Comparison of ENCODE assay signal across 25 cellular contexts in the genomic region with DNA sequence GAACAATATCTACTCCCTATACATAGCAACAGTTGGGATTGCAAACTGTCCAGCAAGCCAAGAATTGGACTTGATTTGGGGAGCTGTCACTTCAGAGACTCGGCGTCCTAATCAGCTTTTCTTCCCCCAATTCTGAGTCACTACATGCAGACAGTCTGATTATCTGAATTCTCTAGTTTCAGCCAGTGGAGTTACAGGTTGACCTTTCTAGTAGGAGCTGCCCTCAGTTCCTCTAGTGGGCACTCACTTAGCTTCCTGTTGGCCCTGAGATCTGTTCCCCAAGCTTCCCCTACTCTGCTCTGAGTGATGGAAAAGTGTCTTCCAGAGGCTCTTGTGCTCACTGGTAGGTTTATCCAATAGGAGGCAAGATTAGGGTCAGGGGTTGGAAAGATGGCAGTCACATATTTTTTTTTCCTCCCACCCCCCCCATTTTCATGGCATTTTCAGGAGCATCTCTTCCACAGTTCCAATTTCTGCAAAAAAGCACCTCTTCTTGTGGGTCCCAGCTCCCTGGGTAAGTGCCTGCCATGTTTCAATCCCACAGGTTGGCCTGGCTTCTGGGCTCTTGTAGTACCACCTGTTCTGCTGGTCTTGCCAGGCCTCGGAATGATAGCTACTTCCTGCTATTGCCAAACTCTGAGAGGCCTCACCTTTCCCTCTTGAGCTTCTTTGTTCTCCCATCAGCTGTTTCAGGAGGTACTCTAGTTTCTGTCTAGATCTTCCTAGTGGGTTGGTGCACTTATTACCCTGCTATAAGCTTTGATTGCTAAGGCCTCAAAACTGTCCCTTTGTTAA.
DNase-seq lines count a peak whose midpoint lies in the region; ATAC-seq and TF ChIP-seq lines count a peak whose summit lies in the region.
"Had no signal": no experiment of that assay in that cellular context is flagged by ENCODE, and none has a peak within 500 bp of the region (broad histone marks: within the 10 kb centered on the region; RNA-seq: fewer than 3 reads in every experiment).

No MANE protein-coding gene starts in this region.

- H3K27me3 ChIP-seq in lower lobe of right lung (ENCODE audit: low read depth) (no peaks in the 10 kb centered on the region), SK-N-SH (ENCODE audit: insufficient read depth) (no peaks in the 10 kb centered on the region), WERI-Rb-1 (ENCODE audit: insufficient read depth, low read depth, severe bottlenecking) (no peaks in the 10 kb centered on the region)
- H3K27me3 ChIP-seq: BLaER1, Peyer's patch, SJCRH30 had no signal

- no peaks in the 10 kb centered on the region for H3K9me2 ChIP-seq in SK-N-SH

- no peaks in the 10 kb centered on the region for H4K20me1 ChIP-seq in SK-N-SH (ENCODE audit: insufficient read depth)
- H4K20me1 ChIP-seq: BLaER1 had no signal

- 49% methylated on average over 3 of the region's 3 CpGs for WGBS in SK-N-SH (ENCODE audit: low lambda C conversion rate)

- H3K9me3 ChIP-seq in lower lobe of right lung, result no peaks in the 10 kb centered on the region
- peaks cover 5% of the 10 kb centered on the region; the same call in 1 of the 2 replicates for H3K9me3 ChIP-seq in SK-N-SH
- H3K9me3 ChIP-seq in WERI-Rb-1 (ENCODE audit: severe bottlenecking), result no peaks in the 10 kb centered on the region
- H3K9me3 ChIP-seq: BLaER1, Peyer's patch, SJCRH30 had no signal

- POLR2A ChIA-PET in SK-N-SH (lab: Yijun Ruan, JAX), result no interaction called here

- H3K79me2 ChIP-seq in SK-N-SH (ENCODE audit: insufficient read depth), result no peaks in the 10 kb centered on the region

- DNase-seq in DMS53 (lab: John Stamatoyannopoulos, UW) (peak; percentile 59), DMS53 treated with DMSO at 0.1 percent for 48 hours (lab: John Stamatoyannopoulos, UW; ENCODE audit: unreplicated experiment) (no peak), epithelial cell of esophagus (ENCODE audit: low read depth) (peak; percentile 68), lower lobe of right lung (no peak), SK-N-SH (no peak), NCI-H146 (lab: John Stamatoyannopoulos, UW) (no peak), WERI-Rb-1 (no peak), NCI-H1417 treated with DMSO at 0.1 percent for 48 hours (lab: John Stamatoyannopoulos, UW) (no peak)
- DNase-seq: ACHN; CD4-positive, alpha-beta T cell; COR-L47; DND-41; H7; Kasumi-1; MM.1S; NCI-H1048; NCI-H1436; NCI-H1930; NCI-H226; NCI-H510A treated with DMSO at 0.1 percent for 48 hours; NCI-H82; Peyer's patch; SJCRH30 had no signal

- H3K4me1 ChIP-seq in lower lobe of right lung (no peaks in the 10 kb centered on the region), SK-N-SH (ENCODE audit: control insufficient read depth in 1 of 2, insufficient read depth in 2 of 2, low read depth in 1 of 2, low read length in 1 of 2) (no peaks in the 10 kb centered on the region)
- H3K4me1 ChIP-seq: BLaER1, Peyer's patch, SJCRH30 had no signal

- no peak overlapping the region for H3K27ac ChIP-seq in lower lobe of right lung
- no peak overlapping the region for H3K27ac ChIP-seq in SK-N-SH (ENCODE audit: low read depth in 2 of 2, low read length in 1 of 2)
- H3K27ac ChIP-seq in WERI-Rb-1, result no peak overlapping the region
- H3K27ac ChIP-seq: 22Rv1, BLaER1, Peyer's patch, SJCRH30 had no signal

- H3K4me3 ChIP-seq in epithelial cell of esophagus (ENCODE audit: low read length), result no peak overlapping the region
- no peak overlapping the region for H3K4me3 ChIP-seq in lower lobe of right lung
- H3K4me3 ChIP-seq in SK-N-SH (ENCODE audit: low read depth in 2 of 2, low read length in 1 of 2), result no peak overlapping the region
- H3K4me3 ChIP-seq in WERI-Rb-1 (ENCODE audit: low read depth, low read length), result no peak overlapping the region
- H3K4me3 ChIP-seq: BLaER1, Peyer's patch, SJCRH30 had no signal

- no peak overlapping the region for H2AFZ ChIP-seq in SK-N-SH (ENCODE audit: low read depth)

- TF ChIP-seq RAD21 in SK-N-SH (IDR thresholded peaks at IDR 0.05; ENCODE audit: low read length), result no peak

- H3K36me3 ChIP-seq in lower lobe of right lung, result no peaks in the 10 kb centered on the region
- no peaks in the 10 kb centered on the region for H3K36me3 ChIP-seq in SK-N-SH (replicated peaks in 1 of 2; ENCODE audit: control insufficient read depth in 1 of 2, insufficient read depth in 2 of 2, low read length in 1 of 2)
- no peaks in the 10 kb centered on the region for H3K36me3 ChIP-seq in WERI-Rb-1
- H3K36me3 ChIP-seq: BLaER1, Peyer's patch, SJCRH30 had no signal

- intact Hi-C loops in lower lobe of right lung (cut with DNase I), result no loop called here

- TF ChIP-seq CTCF in epithelial cell of esophagus (IDR thresholded peaks at IDR 0.05; ENCODE audit: insufficient read depth, low read depth, low read length, missing control alignments) (no peak), lower lobe of right lung (IDR thresholded peaks at IDR 0.05) (no peak), SK-N-SH (IDR thresholded peaks at IDR 0.05) (no peak), WERI-Rb-1 (IDR thresholded peaks at IDR 0.05; ENCODE audit: low read depth, low read length) (no peak)

- no peak for TF ChIP-seq EP300 in SK-N-SH (IDR thresholded peaks at IDR 0.05; ENCODE audit: borderline replicate concordance in 1 of 2, low read depth in 1 of 2, low read length in 1 of 2)

- H3K4me2 ChIP-seq in SK-N-SH, result no peak overlapping the region
- H3K4me2 ChIP-seq: BLaER1 had no signal

- no peaks in the 10 kb centered on the region for H3F3A ChIP-seq in SK-N-SH (replicated peaks; ENCODE audit: insufficient read depth)

- peak; percentile 28 to 70 for ATAC-seq in lower lobe of right lung

- CTCF ChIA-PET in SK-N-SH (lab: Yijun Ruan, JAX), result no interaction called here

- no peak overlapping the region for H3K9ac ChIP-seq in SK-N-SH
- H3K9ac ChIP-seq: BLaER1 had no signal

TF ChIP-seq in SK-N-SH, 30 proteins besides CTCF, POLR2A, EP300 and RAD21:
- TF ChIP-seq POLR2AphosphoS5 (IDR thresholded peaks at IDR 0.05; ENCODE audit: low read depth, low read length) (no peak), TCF12 (IDR thresholded peaks at IDR 0.05) (no peak), YY1 (IDR thresholded peaks at IDR 0.05; ENCODE audit: low read depth) (no peak), RFX5 (IDR thresholded peaks at IDR 0.05; ENCODE audit: low read length) (no peak), GABPA (IDR thresholded peaks at IDR 0.05; ENCODE audit: low read depth) (no peak), EZH2phosphoT487 (IDR thresholded peaks at IDR 0.05; ENCODE audit: borderline replicate concordance, low read depth) (no peak), TEAD4 (IDR thresholded peaks at IDR 0.05; ENCODE audit: borderline replicate concordance, insufficient read depth) (no peak), MEF2A (IDR thresholded peaks at IDR 0.05; ENCODE audit: borderline replicate concordance, low read depth) (no peak), RCOR1 (IDR thresholded peaks at IDR 0.05; ENCODE audit: low read length) (no peak)
- TF ChIP-seq, protein P1, sequence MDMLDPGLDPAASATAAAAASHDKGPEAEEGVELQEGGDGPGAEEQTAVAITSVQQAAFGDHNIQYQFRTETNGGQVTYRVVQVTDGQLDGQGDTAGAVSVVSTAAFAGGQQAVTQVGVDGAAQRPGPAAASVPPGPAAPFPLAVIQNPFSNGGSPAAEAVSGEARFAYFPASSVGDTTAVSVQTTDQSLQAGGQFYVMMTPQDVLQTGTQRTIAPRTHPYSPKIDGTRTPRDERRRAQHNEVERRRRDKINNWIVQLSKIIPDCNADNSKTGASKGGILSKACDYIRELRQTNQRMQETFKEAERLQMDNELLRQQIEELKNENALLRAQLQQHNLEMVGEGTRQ (IDR thresholded peaks at IDR 0.05; ENCODE audit: borderline replicate concordance, low read depth, low read length), result no peak
- TF ChIP-seq, protein P2, sequence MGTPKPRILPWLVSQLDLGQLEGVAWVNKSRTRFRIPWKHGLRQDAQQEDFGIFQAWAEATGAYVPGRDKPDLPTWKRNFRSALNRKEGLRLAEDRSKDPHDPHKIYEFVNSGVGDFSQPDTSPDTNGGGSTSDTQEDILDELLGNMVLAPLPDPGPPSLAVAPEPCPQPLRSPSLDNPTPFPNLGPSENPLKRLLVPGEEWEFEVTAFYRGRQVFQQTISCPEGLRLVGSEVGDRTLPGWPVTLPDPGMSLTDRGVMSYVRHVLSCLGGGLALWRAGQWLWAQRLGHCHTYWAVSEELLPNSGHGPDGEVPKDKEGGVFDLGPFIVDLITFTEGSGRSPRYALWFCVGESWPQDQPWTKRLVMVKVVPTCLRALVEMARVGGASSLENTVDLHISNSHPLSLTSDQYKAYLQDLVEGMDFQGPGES (IDR thresholded peaks at IDR 0.05; ENCODE audit: low read depth, low read length), result no peak
- TF ChIP-seq, protein P3, sequence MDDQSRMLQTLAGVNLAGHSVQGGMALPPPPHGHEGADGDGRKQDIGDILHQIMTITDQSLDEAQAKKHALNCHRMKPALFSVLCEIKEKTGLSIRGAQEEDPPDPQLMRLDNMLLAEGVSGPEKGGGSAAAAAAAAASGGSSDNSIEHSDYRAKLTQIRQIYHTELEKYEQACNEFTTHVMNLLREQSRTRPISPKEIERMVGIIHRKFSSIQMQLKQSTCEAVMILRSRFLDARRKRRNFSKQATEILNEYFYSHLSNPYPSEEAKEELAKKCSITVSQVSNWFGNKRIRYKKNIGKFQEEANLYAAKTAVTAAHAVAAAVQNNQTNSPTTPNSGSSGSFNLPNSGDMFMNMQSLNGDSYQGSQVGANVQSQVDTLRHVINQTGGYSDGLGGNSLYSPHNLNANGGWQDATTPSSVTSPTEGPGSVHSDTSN (IDR thresholded peaks at IDR 0.05), result no peak
TF ChIP-seq in SK-N-SH: peak in this region for 0.

Comparison
In these comparisons a context has a peak if more than half of its experiments do, and no peak if none do; other contexts are left out.
1. DNase-seq: peak in DMS53 (single experiment) and epithelial cell of esophagus (single experiment); none in DMS53 treated with DMSO at 0.1 percent for 48 hours (single experiment), lower lobe of right lung (single experiment), SK-N-SH (single experiment), NCI-H146 (single experiment), WERI-Rb-1 (single experiment) and NCI-H1417 treated with DMSO at 0.1 percent for 48 hours (single experiment).